ENCODE assay signal across 20 cellular contexts in genomic region chr7:39451901-39452300, GRCh38.
DNase-seq lines count a peak whose midpoint lies in the region; ATAC-seq and TF ChIP-seq lines count a peak whose summit lies in the region.
"Had no signal": no experiment of that assay in that cellular context is flagged by ENCODE, and none has a peak within 500 bp of the region (broad histone marks: within the 10 kb centered on the region; RNA-seq: fewer than 3 reads in every experiment).

No MANE protein-coding gene starts in this region.

- no peak overlapping the region for H3K27ac ChIP-seq in lung (ENCODE audit: low read depth in 1 of 2, low read length in 1 of 2)
- no peak overlapping the region for H3K27ac ChIP-seq in thyroid gland
- H3K27ac ChIP-seq: A549, RWPE1, SJCRH30 had no signal

- DNase-seq in NCI-H2029 treated with DMSO at 0.1 percent for 48 hours (lab: John Stamatoyannopoulos, UW), result peak; percentile 17
- DNase-seq in NCI-H2029 (lab: John Stamatoyannopoulos, UW), result no peak
- peak; percentile 57 for DNase-seq in NCI-H510A treated with DMSO at 0.1 percent for 48 hours (lab: John Stamatoyannopoulos, UW)
- no peak for DNase-seq in lung (ENCODE audit: low spot score)
- DNase-seq in thyroid gland, result peak; percentile 17 to 25
- no peak for DNase-seq in foreskin fibroblast
- no peak for DNase-seq in NCI-H187 (lab: John Stamatoyannopoulos, UW)
- no peak for DNase-seq in NCI-H446 (lab: John Stamatoyannopoulos, UW)
- DNase-seq: C1 segment of cervical spinal cord, IMR-90, Karpas-422, MG63, NCI-H1092, NCI-H187 treated with DMSO at 0.1 percent for 48 hours, NCI-H526 treated with DMSO at 0.1 percent for 48 hours, PC-3, SJCRH30 had no signal

- no peaks in the 10 kb centered on the region for H3K36me3 ChIP-seq in lung (ENCODE audit: control insufficient read depth in 2 of 2, insufficient read depth in 2 of 2, low read length in 2 of 2)
- H3K36me3 ChIP-seq in thyroid gland, result no peaks in the 10 kb centered on the region
- H3K36me3 ChIP-seq: MG63, SJCRH30 had no signal

- peak; percentile 39 for ATAC-seq in lung (ENCODE audit: insufficient read depth, low FRiP score)
- ATAC-seq: A549, HCT116, PC-3 had no signal

- TF ChIP-seq CTCF in lung (IDR thresholded peaks at IDR 0.05; ENCODE audit: control extremely low read depth, extremely low read depth) (no peak), thyroid gland (IDR thresholded peaks at IDR 0.05) (no peak), foreskin fibroblast (IDR thresholded peaks at IDR 0.05; ENCODE audit: low read depth, low read length) (no peak)

- no peaks in the 10 kb centered on the region for H3K9me3 ChIP-seq in lung (ENCODE audit: control insufficient read depth in 2 of 2, insufficient read depth in 1 of 2, low read length in 1 of 2)
- no peaks in the 10 kb centered on the region for H3K9me3 ChIP-seq in thyroid gland
- H3K9me3 ChIP-seq: A549, MG63, SJCRH30 had no signal

- H3K4me1 ChIP-seq in lung (ENCODE audit: control insufficient read depth in 2 of 2, insufficient read depth in 2 of 2, low read length in 2 of 2), result peaks cover 0 to 5% of the 10 kb centered on the region in 2 donors
- H3K4me1 ChIP-seq in thyroid gland, result no peaks in the 10 kb centered on the region
- H3K4me1 ChIP-seq: A549, SJCRH30 had no signal

- H3K27me3 ChIP-seq in lung (ENCODE audit: control insufficient read depth, insufficient read depth) (no peaks in the 10 kb centered on the region), thyroid gland (no peaks in the 10 kb centered on the region)
- H3K27me3 ChIP-seq: MG63 had no signal

- WGBS in lung, 2 donors, result 63 to 79% methylated on average over 3 of the region's 3 CpGs
- WGBS in thyroid gland, 2 donors, result 53 to 75% methylated on average over 3 of the region's 3 CpGs

- TF ChIP-seq POLR2A in thyroid gland (IDR thresholded peaks at IDR 0.05), result no peak

- H3K4me3 ChIP-seq in lung (no peak overlapping the region), thyroid gland (replicated peaks in 1 of 3) (no peak overlapping the region), foreskin fibroblast (ENCODE audit: low read depth in 1 of 2, low read length in 2 of 2) (no peak overlapping the region)
- H3K4me3 ChIP-seq: A549, MG63, SJCRH30 had no signal

- intact Hi-C loops in thyroid gland (cut with DNase I), result no loop called here

Comparison
In these comparisons a context has a peak if more than half of its experiments do, and no peak if none do; other contexts are left out.
1. DNase-seq: peak in NCI-H2029 treated with DMSO at 0.1 percent for 48 hours (single experiment), NCI-H510A treated with DMSO at 0.1 percent for 48 hours (single experiment) and thyroid gland (2 of 2); none in NCI-H2029 (single experiment), lung (single experiment), foreskin fibroblast (0 of 2), NCI-H187 (0 of 2) and NCI-H446 (0 of 2).